18 cellular contexts compared by ENCODE assay signal in genomic region chr11:1481861-1482441, GRCh38. TPM values are rescaled to one million over a fixed set of nuclear protein-coding genes. Genes with fewer than 3 reads are reported as not detected.
DNase-seq lines count a peak whose midpoint lies in the region; ATAC-seq and TF ChIP-seq lines count a peak whose summit lies in the region.
"Had no signal": no experiment of that assay in that cellular context is flagged by ENCODE, and none has a peak within 500 bp of the region (broad histone marks: within the 10 kb centered on the region; RNA-seq: fewer than 3 reads in every experiment).

No MANE protein-coding gene starts in this region.

- H3K27me3 ChIP-seq in rectal smooth muscle tissue (ENCODE audit: control insufficient read depth, insufficient read depth, low read length) (no peaks in the 10 kb centered on the region), upper lobe of right lung (no peaks in the 10 kb centered on the region)
- H3K27me3 ChIP-seq: BLaER1 treated with 17β-estradiol and CSF1 and Interleukin-3, amounts not matched to agents 10 nM and 100 nM had no signal

- H3K27me3 Mint-ChIP-seq in HFFc6 (ENCODE audit: insufficient read depth): no peaks in the 10 kb centered on the region; the same call in 1 of the 2 replicates

- H3K36me3 ChIP-seq in rectal smooth muscle tissue (ENCODE audit: control insufficient read depth, insufficient read depth, low read length) (peaks cover 18% of the 10 kb centered on the region), upper lobe of right lung (peaks cover 30% of the 10 kb centered on the region)

- ATAC-seq in left cardiac atrium: no peak
- no peak for ATAC-seq in Right ventricle myocardium superior (ENCODE audit: poor library complexity)
- ATAC-seq in left ventricle myocardium superior: no peak
- ATAC-seq in upper lobe of right lung: no peak
- ATAC-seq in GM19395 (IDR thresholded peaks at IDR 0.05; ENCODE audit: unreplicated experiment): no peak

- DNase-seq in left cardiac atrium: peak; percentile 17
- no peak for DNase-seq in Right ventricle myocardium superior
- DNase-seq in left ventricle myocardium superior: peak; percentile 26
- DNase-seq in upper lobe of right lung: peak; percentile 60
- no peak for DNase-seq in NCI-H2029 treated with DMSO at 0.1 percent for 48 hours (lab: John Stamatoyannopoulos, UW)
- no peak for DNase-seq in HFFc6
- DNase-seq: activated CD4-positive, alpha-beta T cell treated with anti-CD3 and anti-CD28 coated beads, Interleukin-2, amount 50 U/mL, for 4 hours; activated naive CD4-positive, alpha-beta T cell treated with Interleukin-2 at 50 U/mL for 16 hours; activated T-cell treated with anti-CD3 and anti-CD28 coated beads for 4 hours; midbrain; NCI-H1436; NCI-H2227 treated with DMSO at 0.1 percent for 48 hours; occipital lobe; stimulated activated CD4-positive, alpha-beta T cell treated with anti-CD3 and anti-CD28 coated beads, Interleukin-4, amount 100 ng/mL, for 24 hours had no signal

- no peak overlapping the region for H3K9ac ChIP-seq in rectal smooth muscle tissue (ENCODE audit: low read length)

- peak overlapping the region; percentile 98 for H3K27ac ChIP-seq in rectal smooth muscle tissue (ENCODE audit: low read depth, low read length)
- peak overlapping the region; percentile 24 for H3K27ac ChIP-seq in upper lobe of right lung
- H3K27ac ChIP-seq: A549; BLaER1 treated with 17β-estradiol and CSF1 and Interleukin-3, amounts not matched to agents 10 nM and 100 nM had no signal

- H3K27ac Mint-ChIP-seq in HFFc6: no peak overlapping the region

- intact Hi-C loops in left cardiac atrium (cut with DNase I) (no loop called here), Right ventricle myocardium superior (cut with DNase I) (no loop called here), left ventricle myocardium superior (cut with micrococcal nuclease) (no loop called here), upper lobe of right lung (cut with DNase I) (no loop called here)

- no peaks in the 10 kb centered on the region for H3K4me1 Mint-ChIP-seq in HFFc6 (ENCODE audit: low read depth)

- no peak overlapping the region for H3K4me3 Mint-ChIP-seq in HFFc6

- no peaks in the 10 kb centered on the region for H3K36me3 Mint-ChIP-seq in HFFc6 (ENCODE audit: low read depth)

- peaks cover 56% of the 10 kb centered on the region for H3K4me1 ChIP-seq in rectal smooth muscle tissue (ENCODE audit: control insufficient read depth, insufficient read depth, low read length)
- peaks cover 36% of the 10 kb centered on the region for H3K4me1 ChIP-seq in upper lobe of right lung
- H3K4me1 ChIP-seq: A549 had no signal

- peak overlapping the region; percentile 21 for H3K4me3 ChIP-seq in rectal smooth muscle tissue (ENCODE audit: low read length)
- no peak overlapping the region for H3K4me3 ChIP-seq in upper lobe of right lung
- H3K4me3 ChIP-seq: A549; BLaER1 treated with 17β-estradiol and CSF1 and Interleukin-3, amounts not matched to agents 10 nM and 100 nM had no signal

- no peaks in the 10 kb centered on the region for H3K9me3 ChIP-seq in upper lobe of right lung
- H3K9me3 ChIP-seq: A549; BLaER1 treated with 17β-estradiol and CSF1 and Interleukin-3, amounts not matched to agents 10 nM and 100 nM had no signal

- no peak for TF ChIP-seq CTCF in upper lobe of right lung (IDR thresholded peaks at IDR 0.05)
- TF ChIP-seq CTCF in HFFc6 (IDR thresholded peaks at IDR 0.05): no peak

- no peaks in the 10 kb centered on the region for H3K9me3 Mint-ChIP-seq in HFFc6

RNA-seq across cellular contexts. Expression of gene MOB2, which starts 4.6 kb away (rescaled TPM):
- total RNA-seq in left cardiac atrium: 10 to 100 TPM; 36.6 to 44.0 TPM
- 46.1 TPM for total RNA-seq in Right ventricle myocardium superior
- total RNA-seq in left ventricle myocardium superior: 52.8 TPM
- 58.9 TPM for total RNA-seq in upper lobe of right lung
- 10 to 100 TPM; 19.6 to 27.4 (median 21.4) TPM for total RNA-seq in HFFc6 (2021; fragmentation: NEBNext Ultra II Directional; extraction: Animal tissue kit (Norgen Biotek cat#: 25700))

Comparison
In these comparisons a context has a peak if more than half of its experiments do, and no peak if none do; other contexts are left out.
1. DNase-seq: peak in left cardiac atrium (single experiment), left ventricle myocardium superior (single experiment) and upper lobe of right lung (single experiment); none in Right ventricle myocardium superior (single experiment), NCI-H2029 treated with DMSO at 0.1 percent for 48 hours (single experiment) and HFFc6 (single experiment).